9 cellular contexts compared by ENCODE assay signal in genomic region chr7:113087278-113087998, GRCh38. TPM values are rescaled to one million over a fixed set of nuclear protein-coding genes. Genes with fewer than 3 reads are reported as not detected.
DNase-seq lines count a peak whose midpoint lies in the region; ATAC-seq lines count a peak whose summit lies in the region.
"Had no signal": no experiment of that assay in that cellular context is flagged by ENCODE, and none has a peak within 500 bp of the region (broad histone marks: within the 10 kb centered on the region; RNA-seq: fewer than 3 reads in every experiment).

No MANE protein-coding gene starts in this region.

- H2BK5ac ChIP-seq in mesendoderm (ENCODE audit: low read length), result no peak overlapping the region

- H3K9ac ChIP-seq in mesendoderm (ENCODE audit: low read length), result peak overlapping the region; percentile 3

- H3K4me1 ChIP-seq in mesendoderm (ENCODE audit: control insufficient read depth, low read depth, low read length), result peaks cover 2% of the 10 kb centered on the region

- WGBS in mesendoderm (ENCODE audit: extremely low coverage, insufficient coverage, low lambda C conversion rate), result no CpG with 5 or more reads among the region's 12 CpGs

- H3K27ac ChIP-seq in mesendoderm (ENCODE audit: low read depth, low read length), result no peak overlapping the region

- no peak overlapping the region for H2BK15ac ChIP-seq in mesendoderm (replicated peaks; ENCODE audit: low read depth)

- H2AK5ac ChIP-seq in mesendoderm (ENCODE audit: low read length), result no peak overlapping the region

- H3K27me3 ChIP-seq in mesendoderm (ENCODE audit: insufficient read depth, low read length, poor library complexity), result no peaks in the 10 kb centered on the region

- H2BK120ac ChIP-seq in mesendoderm (ENCODE audit: low read depth, low read length), result no peak overlapping the region

- no peak overlapping the region for H4K5ac ChIP-seq in mesendoderm (ENCODE audit: low read length)

- H4K8ac ChIP-seq in mesendoderm (ENCODE audit: low read depth, low read length), result no peak overlapping the region

- ATAC-seq in GM19468 (IDR thresholded peaks at IDR 0.05; ENCODE audit: extremely low read depth, unreplicated experiment), result peak; percentile 32
- no peak for ATAC-seq in GM18858 (IDR thresholded peaks at IDR 0.05; ENCODE audit: unreplicated experiment)

- no peak overlapping the region for H3K18ac ChIP-seq in mesendoderm (ENCODE audit: low read length)

- H3K79me2 ChIP-seq in mesendoderm (ENCODE audit: control insufficient read depth, insufficient read depth, low read length), result no peaks in the 10 kb centered on the region

- intact Hi-C loops in posterior cingulate gyrus (cut with DNase I), result no loop called here

- no peak overlapping the region for H3K23ac ChIP-seq in mesendoderm (ENCODE audit: low read length)

- no peaks in the 10 kb centered on the region for H3K79me1 ChIP-seq in mesendoderm (ENCODE audit: low read length)

- peak overlapping the region; percentile 22 for H3K56ac ChIP-seq in mesendoderm (ENCODE audit: low read length)

- H3K4me3 ChIP-seq in mesendoderm (ENCODE audit: low read length), result no peak overlapping the region

- H3K4me2 ChIP-seq in mesendoderm (ENCODE audit: low read length), result peak overlapping the region; percentile 10

- DNase-seq in NCI-H524 (lab: John Stamatoyannopoulos, UW) (peak; percentile 69 to 83), cerebellar cortex (ENCODE audit: low spot score) (peak; percentile 93), mesendoderm (peak; percentile 76), posterior cingulate gyrus (no peak), T-helper 9 cell (no peak), RPMI8226 (no peak)
- DNase-seq: naive thymus-derived CD8-positive, alpha-beta T cell had no signal

- H3K4ac ChIP-seq in mesendoderm (ENCODE audit: low read depth, low read length), result no peak overlapping the region

- H3K36me3 ChIP-seq in mesendoderm (ENCODE audit: control insufficient read depth, insufficient read depth, low read length), result no peaks in the 10 kb centered on the region

RNA-seq across cellular contexts. Expression of gene GPR85, which starts 0.8 kb away (rescaled TPM):
- polyA plus RNA-seq in mesendoderm (2013, experiment 1 of 2), result 0.65 TPM
- 0.24 TPM for polyA plus RNA-seq in mesendoderm (2013, experiment 2 of 2)

RNA-seq across cellular contexts. Expression of gene SMIM30, which starts 30.9 kb away (rescaled TPM):
- 97.4 TPM for polyA plus RNA-seq in mesendoderm (2013, experiment 1 of 2)
- 97.1 TPM for polyA plus RNA-seq in mesendoderm (2013, experiment 2 of 2)

Comparison
In these comparisons a context has a peak if more than half of its experiments do, and no peak if none do; other contexts are left out.
1. DNase-seq: peak in NCI-H524 (2 of 2), cerebellar cortex (single experiment) and mesendoderm (single experiment); none in posterior cingulate gyrus (0 of 10), T-helper 9 cell (single experiment) and RPMI8226 (single experiment).